ENCODE assay signal across 22 cellular contexts in genomic region chr2:206112108-206112507, GRCh38.
"Had no signal": no experiment of that assay in that cellular context is flagged by ENCODE, and none has a peak within 500 bp of the region (broad histone marks: within the 10 kb centered on the region; RNA-seq: fewer than 3 reads in every experiment).

No MANE protein-coding gene starts in this region.

- H3K9me3 ChIP-seq: esophagus squamous epithelium, right atrium auricular region had no signal

- H3K27ac ChIP-seq: epithelial cell of prostate, esophagus squamous epithelium, right atrium auricular region, tibial nerve had no signal

- H3K4me3 Mint-ChIP-seq: activated CD4-positive, alpha-beta T cell treated with anti-CD3 and anti-CD28 coated beads for 36 hours; activated CD8-positive, alpha-beta T cell treated with anti-CD3 and anti-CD28 coated beads, Interleukin-2, amount 10 ng/mL, durations not matched to agents 7 days and 5 days; activated naive CD8-positive, alpha-beta T cell; central memory CD8-positive, alpha-beta T cell; dendritic cell treated with granulocyte-macrophage colony-stimulating factor and Interleukin-4, amounts not matched to agents 40 ng/mL and 50 ng/mL, for 4 days; naive thymus-derived CD4-positive, alpha-beta T cell had no signal

- H3K4me1 Mint-ChIP-seq: activated CD4-positive, alpha-beta T cell treated with anti-CD3 and anti-CD28 coated beads for 36 hours; central memory CD8-positive, alpha-beta T cell; naive thymus-derived CD4-positive, alpha-beta T cell had no signal

- H3K27me3 ChIP-seq: esophagus squamous epithelium, right atrium auricular region, tibial nerve had no signal

- H3K4me1 ChIP-seq: esophagus squamous epithelium, right atrium auricular region, tibial nerve had no signal

- ATAC-seq: activated CD4-positive, alpha-beta T cell treated with anti-CD3 and anti-CD28 coated beads for 36 hours; activated CD8-positive, alpha-beta T cell treated with anti-CD3 and anti-CD28 coated beads, Interleukin-2, amount 10 ng/mL, durations not matched to agents 7 days and 5 days; naive thymus-derived CD4-positive, alpha-beta T cell had no signal

- DNase-seq: activated CD4-positive, alpha-beta T cell treated with anti-CD3 and anti-CD28 coated beads for 36 hours; activated CD4-positive, CD25-positive, alpha-beta regulatory T cell; activated effector memory CD4-positive, alpha-beta T cell treated with Interleukin-2 at 50 U/mL for 16 hours; activated naive CD4-positive, alpha-beta T cell treated with Interleukin-2 at 50 U/mL for 16 hours; anterior cingulate cortex; esophagus squamous epithelium; head of caudate nucleus; hippocampal formation; left cardiac atrium; left ventricle myocardium superior; naive thymus-derived CD4-positive, alpha-beta T cell; nucleus accumbens; stimulated activated CD4-positive, alpha-beta T cell treated with anti-CD3 and anti-CD28 coated beads, Interleukin-2, amount 100 ng/mL, for 48 hours; stimulated activated naive CD4-positive, alpha-beta T cell treated with Interleukin-2 at 50 U/mL for 16 hours; T-helper 2 cell had no signal

- H3K27ac Mint-ChIP-seq: activated CD4-positive, alpha-beta T cell treated with anti-CD3 and anti-CD28 coated beads for 36 hours; activated CD8-positive, alpha-beta T cell treated with anti-CD3 and anti-CD28 coated beads, Interleukin-2, amount 10 ng/mL, durations not matched to agents 7 days and 5 days; activated naive CD8-positive, alpha-beta T cell; dendritic cell treated with granulocyte-macrophage colony-stimulating factor and Interleukin-4, amounts not matched to agents 40 ng/mL and 50 ng/mL, for 4 days had no signal

- H3K4me3 ChIP-seq: esophagus squamous epithelium, right atrium auricular region, tibial nerve had no signal

- H3K27me3 Mint-ChIP-seq: activated CD4-positive, alpha-beta T cell treated with anti-CD3 and anti-CD28 coated beads for 36 hours; activated naive CD8-positive, alpha-beta T cell; central memory CD8-positive, alpha-beta T cell; dendritic cell treated with granulocyte-macrophage colony-stimulating factor and Interleukin-4, amounts not matched to agents 40 ng/mL and 50 ng/mL, for 4 days; naive thymus-derived CD4-positive, alpha-beta T cell had no signal
